Comparison of ENCODE assay signal across 8 cellular contexts in genomic region chr16:67718668-67719047, GRCh38. TPM values are rescaled to one million over a fixed set of nuclear protein-coding genes. Genes with fewer than 3 reads are reported as not detected.
A peak's percentile ranks its signal among the peaks of the same experiment; 100 is the strongest.
DNase-seq lines count a peak whose midpoint lies in the region; ATAC-seq and TF ChIP-seq lines count a peak whose summit lies in the region.

No MANE protein-coding gene starts in this region.

- DNase-seq in activated naive CD4-positive, alpha-beta T cell treated with Interleukin-2 at 50 U/mL for 16 hours = peak; percentile 7
- no peak for DNase-seq in activated naive CD4-positive, alpha-beta T cell treated with anti-CD3 and anti-CD28 coated beads, Interleukin-2, amount 50 U/mL, for 16 hours
- DNase-seq in NAMALWA (ENCODE audit: low spot score) (peak; percentile 33), mesenchymal stem cell (no peak), upper lobe of right lung (no peak), OCI-M2 (lab: John Stamatoyannopoulos, UW; ENCODE audit: unreplicated experiment) (no peak), NCI-H1930 (lab: John Stamatoyannopoulos, UW) (no peak)
- DNase-seq in central memory CD8-positive, alpha-beta T cell (ENCODE audit: low spot score in 2 of 2) = no peak

- no peaks in the 10 kb centered on the region for H3K27me3 Mint-ChIP-seq in central memory CD8-positive, alpha-beta T cell

- H4K91ac ChIP-seq in mesenchymal stem cell (ENCODE audit: low read length) = no peak overlapping the region

- H3K9ac ChIP-seq in mesenchymal stem cell (ENCODE audit: low read length) = peak overlapping the region; percentile 97

- peak overlapping the region; percentile 93 for H3K27ac Mint-ChIP-seq in central memory CD8-positive, alpha-beta T cell (ENCODE audit: low read depth)

- H3K4me3 Mint-ChIP-seq in central memory CD8-positive, alpha-beta T cell = peak overlapping the region; percentile 86

- peak overlapping the region; percentile 82 for H3K4me2 ChIP-seq in mesenchymal stem cell (ENCODE audit: low read length, poor library complexity, severe bottlenecking)

- no peaks in the 10 kb centered on the region for H3K9me3 Mint-ChIP-seq in central memory CD8-positive, alpha-beta T cell

- 3% methylated on average over 10 of the region's 14 CpGs for WGBS in mesenchymal stem cell

- H2BK15ac ChIP-seq in mesenchymal stem cell (ENCODE audit: low read depth, poor library complexity, severe bottlenecking) = no peak overlapping the region

- H3K9me3 ChIP-seq in mesenchymal stem cell (ENCODE audit: control insufficient read depth, low read length) = no peaks in the 10 kb centered on the region
- no peaks in the 10 kb centered on the region for H3K9me3 ChIP-seq in upper lobe of right lung

- H2BK12ac ChIP-seq in mesenchymal stem cell (ENCODE audit: low read length in 2 of 2) = no peak overlapping the region

- no peak overlapping the region for H4K8ac ChIP-seq in mesenchymal stem cell (ENCODE audit: low read length)

- H3K18ac ChIP-seq in mesenchymal stem cell (ENCODE audit: low read depth in 1 of 2, low read length in 2 of 2) = peak overlapping the region in 1 of 2 experiments; percentile 18

- no peak overlapping the region for H3K27ac ChIP-seq in mesenchymal stem cell (ENCODE audit: low read length, poor library complexity, severe bottlenecking)
- peak overlapping the region; percentile 89 for H3K27ac ChIP-seq in upper lobe of right lung

- H3K79me1 ChIP-seq in mesenchymal stem cell (replicated peaks; ENCODE audit: low read length, poor library complexity, severe bottlenecking) = peaks cover 11% of the 10 kb centered on the region

- H3K27me3 ChIP-seq in mesenchymal stem cell (ENCODE audit: control insufficient read depth in 1 of 2, insufficient read depth in 1 of 2, low read length in 2 of 2) (no peaks in the 10 kb centered on the region), upper lobe of right lung (no peaks in the 10 kb centered on the region)

- intact Hi-C loops in upper lobe of right lung (cut with DNase I) = no loop called here

- ATAC-seq in central memory CD8-positive, alpha-beta T cell (replicated peaks; ENCODE audit: extremely low read depth, poor library complexity, severe bottlenecking) = peak; percentile 24
- ATAC-seq in upper lobe of right lung = no peak

- no peak overlapping the region for H2AK5ac ChIP-seq in mesenchymal stem cell (ENCODE audit: low read length, severe bottlenecking)

- TF ChIP-seq CTCF in upper lobe of right lung (IDR thresholded peaks at IDR 0.05) = no peak

- H2AFZ ChIP-seq in mesenchymal stem cell (ENCODE audit: low read depth, low read length) = peak overlapping the region; percentile 89

- peaks cover 18% of the 10 kb centered on the region for H3K36me3 Mint-ChIP-seq in central memory CD8-positive, alpha-beta T cell (ENCODE audit: insufficient read depth)

- H3K14ac ChIP-seq in mesenchymal stem cell (ENCODE audit: low read length in 2 of 2) = no peak overlapping the region

- H3K23ac ChIP-seq in mesenchymal stem cell (ENCODE audit: low read length in 2 of 2) = no peak overlapping the region

- H2BK5ac ChIP-seq in mesenchymal stem cell (ENCODE audit: low read depth, low read length, poor library complexity, severe bottlenecking) = no peak overlapping the region

- H2BK120ac ChIP-seq in mesenchymal stem cell (ENCODE audit: low read depth, low read length) = no peak overlapping the region

- peaks cover 13% of the 10 kb centered on the region for H3K4me1 ChIP-seq in mesenchymal stem cell (ENCODE audit: control insufficient read depth, insufficient read depth, low read depth, low read length)
- H3K4me1 ChIP-seq in upper lobe of right lung = peaks cover 13% of the 10 kb centered on the region

- H3K4me3 ChIP-seq in mesenchymal stem cell (ENCODE audit: insufficient read depth in 1 of 2, low read depth in 1 of 2, low read length in 2 of 2) (peak overlapping the region; percentile 92 to 95), upper lobe of right lung (peak overlapping the region; percentile 95)

- peaks cover 36% of the 10 kb centered on the region for H3K4me1 Mint-ChIP-seq in central memory CD8-positive, alpha-beta T cell

- H3K4ac ChIP-seq in mesenchymal stem cell (ENCODE audit: low read depth in 1 of 2, low read length in 2 of 2) = no peak overlapping the region

- H3K36me3 ChIP-seq in mesenchymal stem cell (ENCODE audit: control insufficient read depth in 1 of 2, insufficient read depth in 2 of 2, low read depth in 1 of 2, low read length in 2 of 2) (peaks cover 2 to 12% of the 10 kb centered on the region in 2 experiments), upper lobe of right lung (no peaks in the 10 kb centered on the region)

RNA-seq across cellular contexts. Expression of gene GFOD2, which starts 0.5 kb away (rescaled TPM):
- 9.1 TPM for polyA plus RNA-seq in mesenchymal stem cell (2013, experiment 1 of 2)
- 9.2 TPM for polyA plus RNA-seq in mesenchymal stem cell (2013, experiment 2 of 2)
- total RNA-seq in upper lobe of right lung = 18.2 TPM

RNA-seq across cellular contexts. Expression of gene C16orf86, which starts 52.0 kb away (rescaled TPM):
- polyA plus RNA-seq in mesenchymal stem cell (2013, experiment 1 of 2) = 2.3 TPM
- 1.8 TPM for polyA plus RNA-seq in mesenchymal stem cell (2013, experiment 2 of 2)
- total RNA-seq in upper lobe of right lung = 3.8 TPM

RNA-seq across cellular contexts. Expression of gene ENKD1, which starts 52.1 kb away (rescaled TPM):
- polyA plus RNA-seq in mesenchymal stem cell (2013, experiment 1 of 2) = 7.9 TPM
- polyA plus RNA-seq in mesenchymal stem cell (2013, experiment 2 of 2) = 9.0 TPM
- total RNA-seq in upper lobe of right lung = 14.5 TPM

RNA-seq across cellular contexts. Expression of gene PARD6A, which starts 57.9 kb away (rescaled TPM):
- polyA plus RNA-seq in mesenchymal stem cell (2013, experiment 1 of 2) = 0.28 TPM
- polyA plus RNA-seq in mesenchymal stem cell (2013, experiment 2 of 2) = 0.32 TPM
- 4.7 TPM for total RNA-seq in upper lobe of right lung

RNA-seq across cellular contexts. Expression of gene ACD, which starts 58.6 kb away (rescaled TPM):
- polyA plus RNA-seq in mesenchymal stem cell (2013, experiment 1 of 2) = 13.6 TPM
- polyA plus RNA-seq in mesenchymal stem cell (2013, experiment 2 of 2) = 13.9 TPM
- 14.3 TPM for total RNA-seq in upper lobe of right lung

Comparison
In these comparisons a context has a peak if more than half of its experiments do, and no peak if none do; other contexts are left out.
1. DNase-seq: peak in activated naive CD4-positive, alpha-beta T cell treated with Interleukin-2 at 50 U/mL for 16 hours (single experiment) and NAMALWA (single experiment); none in activated naive CD4-positive, alpha-beta T cell treated with anti-CD3 and anti-CD28 coated beads, Interleukin-2, amount 50 U/mL, for 16 hours (single experiment), central memory CD8-positive, alpha-beta T cell (0 of 2), mesenchymal stem cell (single experiment), upper lobe of right lung (single experiment), OCI-M2 (single experiment) and NCI-H1930 (0 of 2).